9 cellular contexts compared by ENCODE assay signal in genomic region chr7:105838273-105839141, GRCh38. TPM values are rescaled to one million over a fixed set of nuclear protein-coding genes. Genes with fewer than 3 reads are reported as not detected.
DNase-seq lines count a peak whose midpoint lies in the region; ATAC-seq and TF ChIP-seq lines count a peak whose summit lies in the region.
"Had no signal": no experiment of that assay in that cellular context is flagged by ENCODE, and none has a peak within 500 bp of the region (broad histone marks: within the 10 kb centered on the region; RNA-seq: fewer than 3 reads in every experiment).

No MANE protein-coding gene starts in this region.

- H3K27me3 ChIP-seq in effector memory CD4-positive, alpha-beta T cell (replicated peaks; ENCODE audit: control insufficient read depth, insufficient read depth, low read length, poor library complexity, severe bottlenecking), result no peaks in the 10 kb centered on the region
- H3K27me3 ChIP-seq in CD4-positive, alpha-beta memory T cell (ENCODE audit: insufficient read depth, low read length), result no peaks in the 10 kb centered on the region

- peaks cover 5 to 21% (median 12%) of the 10 kb centered on the region in 4 donors for H3K4me1 Mint-ChIP-seq in CD4-positive, alpha-beta memory T cell

- no peak overlapping the region for H3K27ac Mint-ChIP-seq in CD4-positive, alpha-beta memory T cell
- H3K27ac Mint-ChIP-seq: activated naive CD4-positive, alpha-beta T cell treated with anti-CD3 and anti-CD28 coated beads, Interleukin-2, amount 50 U/mL, for 24 hours had no signal

- no peaks in the 10 kb centered on the region for H3K4me1 ChIP-seq in effector memory CD4-positive, alpha-beta T cell (ENCODE audit: control insufficient read depth, insufficient read depth, low read length, poor library complexity, severe bottlenecking)
- H3K4me1 ChIP-seq in CD4-positive, alpha-beta memory T cell (ENCODE audit: insufficient read depth, low read length), result peaks cover 8% of the 10 kb centered on the region

- no peak overlapping the region for H3K4me3 Mint-ChIP-seq in CD4-positive, alpha-beta memory T cell
- H3K4me3 Mint-ChIP-seq: activated naive CD4-positive, alpha-beta T cell treated with anti-CD3 and anti-CD28 coated beads, Interleukin-2, amount 50 U/mL, for 24 hours had no signal

- DNase-seq in AG08395 (ENCODE audit: low spot score) (peak; percentile 53), NCI-H1417 (lab: John Stamatoyannopoulos, UW) (peak; percentile 55 to 84 (median 73)), astrocyte of the spinal cord (ENCODE audit: low read depth, low spot score) (peak; percentile 62), left colon (peak; percentile 63 to 78), Ammon's horn (ENCODE audit: low spot score) (no peak)
- no peak for DNase-seq in effector memory CD4-positive, alpha-beta T cell
- no peak for DNase-seq in CD4-positive, alpha-beta memory T cell

- H3K9me3 ChIP-seq in effector memory CD4-positive, alpha-beta T cell (ENCODE audit: control insufficient read depth, low read length), result no peaks in the 10 kb centered on the region
- H3K9me3 ChIP-seq in CD4-positive, alpha-beta memory T cell (ENCODE audit: control insufficient read depth in 1 of 2, low read length in 2 of 2), result no peaks in the 10 kb centered on the region

- no peaks in the 10 kb centered on the region for H3K36me3 ChIP-seq in effector memory CD4-positive, alpha-beta T cell (ENCODE audit: control insufficient read depth, insufficient read depth, low read length)
- no peaks in the 10 kb centered on the region for H3K36me3 ChIP-seq in CD4-positive, alpha-beta memory T cell (ENCODE audit: insufficient read depth, low read length)

- H3K36me3 Mint-ChIP-seq in CD4-positive, alpha-beta memory T cell, result peaks cover 0 to 15% of the 10 kb centered on the region in 2 donors

- POLR2A ChIA-PET in CD4-positive, alpha-beta memory T cell (lab: Charles Lee; ENCODE audit: partially characterized antibody), result interaction anchor here (1.0 kb wide), 1 partner anchor 9 kb away, joined by 3 read pairs; no protein-coding TSS in a partner anchor

- CTCF ChIA-PET in CD4-positive, alpha-beta memory T cell (lab: Charles Lee; ENCODE audit: partially characterized antibody), result interaction anchor here (0.8 to 1.0 kb wide), 2 partner anchors 9 to 10 kb away, joined by 3 read pairs; no protein-coding TSS in a partner anchor

- in situ Hi-C loops in astrocyte of the spinal cord (cut with HindIII; ENCODE audit: low sequenced_read_pairs), result no loop called here

- no peaks in the 10 kb centered on the region for H3K27me3 Mint-ChIP-seq in CD4-positive, alpha-beta memory T cell
- H3K27me3 Mint-ChIP-seq: activated naive CD4-positive, alpha-beta T cell treated with anti-CD3 and anti-CD28 coated beads, Interleukin-2, amount 50 U/mL, for 24 hours had no signal

- peak; percentile 79 for ATAC-seq in left colon
- no peak for ATAC-seq in GM18519 (IDR thresholded peaks at IDR 0.05; ENCODE audit: low FRiP score, unreplicated experiment)

- H3K27ac ChIP-seq in effector memory CD4-positive, alpha-beta T cell (ENCODE audit: insufficient read depth, low read length, poor library complexity, severe bottlenecking), result no peak overlapping the region
- no peak overlapping the region for H3K27ac ChIP-seq in CD4-positive, alpha-beta memory T cell (ENCODE audit: low read depth, low read length)

- H3K4me3 ChIP-seq in astrocyte of the spinal cord (ENCODE audit: low read depth, low read length), result no peak overlapping the region
- no peak overlapping the region for H3K4me3 ChIP-seq in effector memory CD4-positive, alpha-beta T cell (ENCODE audit: insufficient read depth, low read depth, low read length, poor library complexity, severe bottlenecking)
- H3K4me3 ChIP-seq in CD4-positive, alpha-beta memory T cell (ENCODE audit: low read length in 2 of 2), result no peak overlapping the region

- no peaks in the 10 kb centered on the region for H3K9me3 Mint-ChIP-seq in CD4-positive, alpha-beta memory T cell
- H3K9me3 Mint-ChIP-seq: activated naive CD4-positive, alpha-beta T cell treated with anti-CD3 and anti-CD28 coated beads, Interleukin-2, amount 50 U/mL, for 24 hours had no signal

- intact Hi-C loops in left colon (cut with DNase I, micrococcal nuclease), result no loop called here
- intact Hi-C loops in CD4-positive, alpha-beta memory T cell (cut with micrococcal nuclease), result no loop called here

- no peak for TF ChIP-seq CTCF in astrocyte of the spinal cord (IDR thresholded peaks at IDR 0.05; ENCODE audit: low read depth, low read length)

RNA-seq across cellular contexts. Expression of gene ATXN7L1, which starts 37.9 kb away (rescaled TPM):
- 10 to 100 TPM; 19.6 to 22.1 TPM for total RNA-seq in left colon
- total RNA-seq in CD4-positive, alpha-beta memory T cell, result 10 to 100 TPM; 60.4 to 62.2 TPM
- 10 to 100 TPM in 1 of 2 donors, 1 to 10 TPM in 1; 8.7 to 24.8 TPM for polyA plus RNA-seq in CD4-positive, alpha-beta memory T cell

Comparison
In these comparisons a context has a peak if more than half of its experiments do, and no peak if none do; other contexts are left out.
1. DNase-seq: peak in AG08395 (single experiment), NCI-H1417 (3 of 3), astrocyte of the spinal cord (single experiment) and left colon (2 of 2); none in Ammon's horn (single experiment), effector memory CD4-positive, alpha-beta T cell (0 of 3) and CD4-positive, alpha-beta memory T cell (0 of 5).